In genomic region chr2:199765646-199766045, GRCh38 we compare ENCODE assay signal across 5 cellular contexts.
"Had no signal": no experiment of that assay in that cellular context is flagged by ENCODE, and none has a peak within 500 bp of the region (broad histone marks: within the 10 kb centered on the region; RNA-seq: fewer than 3 reads in every experiment).

No MANE protein-coding gene starts in this region.

- H3K27ac Mint-ChIP-seq: H9 had no signal

- DNase-seq: H9, HCEC 1CT, IMR-90, KG1 had no signal

- H3K4me3 Mint-ChIP-seq: H9 had no signal

- H3K9me3 Mint-ChIP-seq: H9 had no signal

- H3K4me3 ChIP-seq: K562 had no signal
